ENCODE assay signal across 9 cellular contexts in the genomic region with DNA sequence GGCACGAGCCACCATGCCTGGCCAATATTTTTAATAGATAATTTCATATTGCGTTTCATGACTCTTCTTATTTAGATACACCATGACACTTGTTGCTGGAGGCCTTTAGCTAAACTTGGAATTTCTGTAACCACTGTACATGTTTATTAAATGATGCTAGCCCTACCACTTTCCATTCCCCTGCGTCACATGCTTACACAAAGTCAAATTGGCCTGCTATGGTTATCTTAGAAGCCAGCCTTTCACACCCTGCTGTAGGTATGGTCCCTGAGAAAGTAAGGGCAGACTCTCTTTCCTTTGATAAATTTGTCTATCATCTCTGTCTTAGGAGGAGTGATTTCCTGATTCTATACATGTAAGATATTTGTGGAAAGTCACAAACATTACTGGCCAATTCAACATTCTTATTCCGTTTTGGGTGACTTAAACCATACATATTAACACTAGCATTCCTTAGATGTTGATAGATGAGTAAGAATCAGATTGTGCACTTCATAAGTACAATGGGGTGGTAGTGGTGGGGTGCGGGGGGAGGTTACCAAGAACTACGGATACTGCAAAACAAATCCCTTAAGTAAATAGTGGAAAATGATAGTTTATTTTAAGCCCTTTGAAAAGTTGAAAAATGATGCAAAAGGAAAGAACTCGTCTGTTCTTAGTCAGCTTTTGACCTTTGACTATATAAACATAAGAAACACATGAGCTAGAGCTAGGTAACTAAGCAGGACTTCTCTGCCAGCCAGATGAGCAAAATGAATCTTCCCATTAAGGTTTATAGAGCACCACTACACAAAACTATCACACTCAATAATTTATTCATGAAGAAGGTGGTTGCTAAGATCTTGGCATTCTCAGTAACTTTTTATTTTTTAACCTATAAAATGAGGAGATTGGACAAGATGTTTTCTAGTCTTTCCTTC. TPM values are rescaled to one million over a fixed set of nuclear protein-coding genes. Genes with fewer than 3 reads are reported as not detected.
A peak's percentile ranks its signal among the peaks of the same experiment; 100 is the strongest.
DNase-seq lines count a peak whose midpoint lies in the region; ATAC-seq, FAIRE-seq and TF ChIP-seq lines count a peak whose summit lies in the region.
"Had no signal": no experiment of that assay in that cellular context is flagged by ENCODE, and none has a peak within 500 bp of the region (broad histone marks: within the 10 kb centered on the region; RNA-seq: fewer than 3 reads in every experiment).

No MANE protein-coding gene starts in this region.

- TF ChIP-seq CTCF in AG09319 (IDR thresholded peaks at IDR 0.05; ENCODE audit: low read depth, low read length) = no peak
- TF ChIP-seq CTCF in mucosa of descending colon (IDR thresholded peaks at IDR 0.05) = no peak

- H3K4me1 ChIP-seq in adipocyte (ENCODE audit: control insufficient read depth, insufficient read depth, low read length) (peaks cover 20% of the 10 kb centered on the region), mucosa of descending colon (ENCODE audit: low read depth) (peaks cover 10% of the 10 kb centered on the region), small intestine (ENCODE audit: control insufficient read depth in 2 of 2, insufficient read depth in 1 of 2, low read depth in 1 of 2, low read length in 1 of 2) (peaks cover 0 to 2% of the 10 kb centered on the region in 2 donors)

- no peak for FAIRE-seq in small intestine (lab: Jason Lieb, UNC)

- H3K9me3 ChIP-seq in adipocyte (ENCODE audit: control insufficient read depth, low read length) (no peaks in the 10 kb centered on the region), mucosa of descending colon (no peaks in the 10 kb centered on the region), small intestine (ENCODE audit: control insufficient read depth, low read depth) (no peaks in the 10 kb centered on the region)

- WGBS in small intestine, 3 donors = 55 to 62% (median 57%) methylated on average over 7 of the region's 7 CpGs

- H3K36me3 ChIP-seq in adipocyte (ENCODE audit: control insufficient read depth, insufficient read depth, low read length, severe bottlenecking) (no peaks in the 10 kb centered on the region), mucosa of descending colon (ENCODE audit: low read depth) (no peaks in the 10 kb centered on the region), small intestine (ENCODE audit: control insufficient read depth in 2 of 2, insufficient read depth in 2 of 2, low read length in 2 of 2) (no peaks in the 10 kb centered on the region)

- ATAC-seq in mucosa of descending colon (peak; percentile 32), HG03378 (IDR thresholded peaks at IDR 0.05; ENCODE audit: unreplicated experiment) (no peak), GM19035 (IDR thresholded peaks at IDR 0.05; ENCODE audit: unreplicated experiment) (no peak)
- ATAC-seq: foreskin keratinocyte had no signal

- intact Hi-C loops in mucosa of descending colon (cut with DNase I, micrococcal nuclease) = no loop called here

- peak overlapping the region in 1 of 2 donors; percentile 87 for H3K27ac ChIP-seq in small intestine (ENCODE audit: low read depth in 1 of 2, low read length in 1 of 2)
- H3K27ac ChIP-seq: foreskin keratinocyte had no signal

- DNase-seq in AG09319 (ENCODE audit: extremely low read depth, low read depth) = peak; percentile 92
- peak; percentile 84 for DNase-seq in M059J (ENCODE audit: low read depth)
- peak; percentile 79 for DNase-seq in adipocyte (ENCODE audit: low read depth)
- no peak for DNase-seq in mucosa of descending colon
- DNase-seq in small intestine = no peak
- DNase-seq in T1000 (lab: John Stamatoyannopoulos, UW) = no peak
- DNase-seq: foreskin keratinocyte had no signal

- H3K27me3 ChIP-seq in adipocyte (replicated peaks; ENCODE audit: control insufficient read depth, insufficient read depth, low read length) = no peaks in the 10 kb centered on the region
- no peaks in the 10 kb centered on the region for H3K27me3 ChIP-seq in small intestine (ENCODE audit: control insufficient read depth in 2 of 2, insufficient read depth in 2 of 2, low read length in 2 of 2)
- H3K27me3 ChIP-seq: foreskin keratinocyte had no signal

- H3K9ac ChIP-seq in adipocyte (ENCODE audit: low read length) = no peak overlapping the region

- H3K4me3 ChIP-seq in adipocyte (ENCODE audit: low read length) (no peak overlapping the region), mucosa of descending colon (no peak overlapping the region), small intestine (ENCODE audit: low read depth in 1 of 2, low read length in 2 of 2) (no peak overlapping the region)

RNA-seq across cellular contexts. Expression of gene NDUFV2, which starts 7.9 kb away (rescaled TPM):
- 114 and 177 TPM in 2 replicates for total RNA-seq in M059J (2014; rRNA removed; shearing (Covaris generic))
- total RNA-seq in mucosa of descending colon = 100 to 1,000 TPM; 146 to 199 (median 163) TPM
- polyA plus RNA-seq in small intestine = 100 to 1,000 TPM; 175 to 300 (median 241) TPM

RNA-seq across cellular contexts. Expression of gene ANKRD12, which starts 42.0 kb away (rescaled TPM):
- 16.0 and 24.5 TPM in 2 replicates for total RNA-seq in M059J (2014; rRNA removed; shearing (Covaris generic))
- total RNA-seq in mucosa of descending colon = 100 to 1,000 TPM in 1 of 3 donors, 10 to 100 TPM in 2; 46.8 to 108 (median 63.6) TPM
- polyA plus RNA-seq in small intestine = 10 to 100 TPM in 2 of 3 donors, 1 to 10 TPM in 1; 7.5 to 22.2 (median 21.2) TPM

Comparison
In these comparisons a context has a peak if more than half of its experiments do, and no peak if none do; other contexts are left out.
1. DNase-seq: peak in AG09319 (single experiment), M059J (single experiment) and adipocyte (single experiment); none in mucosa of descending colon (0 of 3), small intestine (single experiment) and T1000 (single experiment).